ENCODE assay signal across 8 cellular contexts in the genomic region with DNA sequence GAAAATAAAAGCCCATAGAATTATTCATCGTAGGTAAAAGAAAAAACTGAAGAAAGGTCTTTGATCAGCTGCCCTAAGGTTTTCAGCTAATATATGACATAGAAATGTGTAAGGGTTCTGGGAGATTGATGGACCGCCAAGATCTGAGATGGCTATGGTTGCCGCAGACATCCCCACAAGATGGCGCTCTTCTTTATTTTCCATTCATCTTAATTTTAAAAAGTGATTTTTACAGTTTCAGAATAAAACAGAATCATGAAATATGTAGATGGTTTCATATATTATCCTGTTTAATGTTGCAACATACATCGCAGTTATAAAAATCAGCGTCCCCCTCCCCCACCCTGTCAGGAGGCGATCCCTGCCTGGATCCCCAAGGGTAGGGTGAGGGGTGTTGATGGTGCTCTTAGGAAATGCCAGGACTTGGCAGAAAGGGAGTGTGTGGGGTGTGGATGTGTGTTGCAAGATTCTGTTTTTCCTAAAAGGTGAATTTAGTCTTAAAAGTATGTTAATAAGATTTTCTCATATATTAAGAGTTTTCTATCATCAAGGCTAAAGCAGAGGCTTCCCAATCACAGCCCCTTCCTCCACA.
A peak's percentile ranks its signal among the peaks of the same experiment; 100 is the strongest.
DNase-seq lines count a peak whose midpoint lies in the region; ATAC-seq and TF ChIP-seq lines count a peak whose summit lies in the region.

No MANE protein-coding gene starts in this region.

- BruUV-seq in mammary epithelial cell (replicated peaks; lab: Mats Ljungman, UMichigan), result no TSS peak

- no peaks in the 10 kb centered on the region for H3K36me3 ChIP-seq in mammary epithelial cell (ENCODE audit: insufficient read depth, low read length)
- H3K36me3 ChIP-seq in ovary, result no peaks in the 10 kb centered on the region

- TF ChIP-seq CTCF in mammary epithelial cell (conservative IDR thresholded peaks at IDR 0.05 in 1 of 2, IDR thresholded peaks at IDR 0.05 in 1 of 2; ENCODE audit: extremely low read depth in 1 of 2, insufficient read depth in 1 of 2, low read depth in 1 of 2, low read length in 2 of 2), result peak; percentile 67 to 83
- TF ChIP-seq CTCF in ovary (IDR thresholded peaks at IDR 0.05), result peak in 1 of 3 donors; percentile 11

- H3K27me3 ChIP-seq in mammary epithelial cell (ENCODE audit: insufficient read depth, low read length), result no peaks in the 10 kb centered on the region
- no peaks in the 10 kb centered on the region for H3K27me3 ChIP-seq in ovary

- H3K4me1 ChIP-seq in mammary epithelial cell (ENCODE audit: insufficient read depth, low read length), result peaks cover 3% of the 10 kb centered on the region
- no peaks in the 10 kb centered on the region for H3K4me1 ChIP-seq in ovary (ENCODE audit: insufficient read depth)

- CTCF ChIA-PET in mammary epithelial cell (lab: Charles Lee; ENCODE audit: low non-redundant PET), result no interaction called here

- no peak for ATAC-seq in GM21619 (IDR thresholded peaks at IDR 0.05; ENCODE audit: unreplicated experiment)

- intact Hi-C loops in mammary epithelial cell (cut with micrococcal nuclease), result loop anchor here (1.0 to 5.0 kb wide), 5 partner anchors 62 to 603 kb away; no protein-coding TSS in a partner anchor
- intact Hi-C loops in ovary (cut with DNase I), result loop anchor here in 1 of 4 donors (10.0 kb wide), 1 partner anchor 634 kb away; no protein-coding TSS in a partner anchor

- H3K9me3 ChIP-seq in mammary epithelial cell (replicated peaks; ENCODE audit: insufficient read depth, low read length) (no peaks in the 10 kb centered on the region), ovary (no peaks in the 10 kb centered on the region)

- 14% methylated on average over 7 of the region's 7 CpGs for WGBS in mammary epithelial cell (ENCODE audit: low coverage, missing lambda C conversion rate)
- 14 to 19% (median 16%) methylated on average over 7 of the region's 7 CpGs for WGBS in ovary, 3 donors

- peak; percentile 6 for DNase-seq in activated CD4-positive, alpha-beta T cell treated with anti-CD3 and anti-CD28 coated beads for 24 hours (ENCODE audit: low read depth in 2 of 2)
- no peak for DNase-seq in activated CD4-positive, alpha-beta T cell treated with anti-CD3 and anti-CD28 coated beads, Interleukin-2, amount 50 U/mL, for 4 hours
- DNase-seq in NCI-H1694 (lab: John Stamatoyannopoulos, UW) (peak; percentile 29), mammary epithelial cell (no peak), mucosa of gallbladder (ENCODE audit: low spot score) (peak; percentile 16), ovary (no peak)
- no peak for DNase-seq in NK-92 treated with Interleukin-12 subunit alpha and Interleukin-12 subunit beta, amount 100 ng/mL, for 24 hours (lab: John Stamatoyannopoulos, UW)

- no peaks in the 10 kb centered on the region for H3K79me2 ChIP-seq in mammary epithelial cell (ENCODE audit: insufficient read depth, low read length)

- no peak for TF ChIP-seq POLR2A in ovary (IDR thresholded peaks at IDR 0.05)

- H3K27ac ChIP-seq in mammary epithelial cell (ENCODE audit: insufficient read depth, low read depth, low read length), result no peak overlapping the region
- H3K27ac ChIP-seq in ovary, result no peak overlapping the region

- H2AFZ ChIP-seq in mammary epithelial cell (ENCODE audit: low read depth, low read length), result no peak overlapping the region

- H4K20me1 ChIP-seq in mammary epithelial cell (ENCODE audit: insufficient read depth, low read length), result no peaks in the 10 kb centered on the region

- H3K9ac ChIP-seq in mammary epithelial cell (ENCODE audit: insufficient read depth, low read length), result no peak overlapping the region

- in situ Hi-C loops in mammary epithelial cell (cut with MboI; ENCODE audit: low sequenced_read_pairs in 2 of 2), result loop anchor here in 1 of 2 donors (5.0 kb wide), 2 partner anchors 412 to 602 kb away; no protein-coding TSS in a partner anchor

- no peak overlapping the region for H3K4me2 ChIP-seq in mammary epithelial cell (ENCODE audit: insufficient read depth, low read depth, low read length)

- no peak for TF ChIP-seq EP300 in ovary (IDR thresholded peaks at IDR 0.05)

- H3K4me3 ChIP-seq in mammary epithelial cell (replicated peaks in 1 of 3; ENCODE audit: insufficient read depth in 1 of 3, low read depth in 2 of 3, low read length in 3 of 3) (no peak overlapping the region), ovary (no peak overlapping the region)

- dilution Hi-C loops in mammary epithelial cell (cut with HindIII; ENCODE audit: low sequenced_read_pairs), result no loop called here

Comparison
In these comparisons a context has a peak if more than half of its experiments do, and no peak if none do; other contexts are left out.
1. DNase-seq: peak in activated CD4-positive, alpha-beta T cell treated with anti-CD3 and anti-CD28 coated beads for 24 hours (2 of 2), NCI-H1694 (single experiment) and mucosa of gallbladder (single experiment); none in activated CD4-positive, alpha-beta T cell treated with anti-CD3 and anti-CD28 coated beads, Interleukin-2, amount 50 U/mL, for 4 hours (0 of 2), mammary epithelial cell (single experiment), ovary (0 of 5) and NK-92 treated with Interleukin-12 subunit alpha and Interleukin-12 subunit beta, amount 100 ng/mL, for 24 hours (single experiment).